Comparison of ENCODE assay signal across 10 cellular contexts in the genomic region with DNA sequence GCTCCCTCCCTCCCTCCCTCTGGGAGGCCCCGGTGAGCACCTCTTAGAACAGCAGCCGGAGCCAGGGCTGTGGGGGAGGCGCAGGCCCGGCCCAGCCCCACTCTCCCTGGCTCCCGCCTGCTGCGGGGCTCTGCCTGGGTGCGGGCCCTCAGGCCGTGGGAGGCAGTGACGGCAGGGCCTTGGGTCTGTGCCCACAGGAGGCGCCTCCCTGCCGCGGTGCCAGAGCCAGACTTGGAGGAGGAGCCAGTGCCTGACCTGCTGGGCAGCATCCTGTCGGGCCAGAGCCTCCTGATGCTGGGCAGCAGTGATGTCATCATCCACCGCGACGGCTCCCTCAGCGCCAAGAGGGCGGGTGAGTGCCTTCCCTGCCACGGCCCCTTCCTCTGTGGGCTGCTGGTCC. TPM values are rescaled to one million over a fixed set of nuclear protein-coding genes. Genes with fewer than 3 reads are reported as not detected.
A peak's percentile ranks its signal among the peaks of the same experiment; 100 is the strongest.
DNase-seq lines count a peak whose midpoint lies in the region; ATAC-seq and TF ChIP-seq lines count a peak whose summit lies in the region.
"Had no signal": no experiment of that assay in that cellular context is flagged by ENCODE, and none has a peak within 500 bp of the region (broad histone marks: within the 10 kb centered on the region; RNA-seq: fewer than 3 reads in every experiment).

No MANE protein-coding gene starts in this region.

- H3K4me1 ChIP-seq in PC-3 (ENCODE audit: insufficient read depth, low read length) (no peaks in the 10 kb centered on the region), rectal smooth muscle tissue (ENCODE audit: control insufficient read depth, insufficient read depth, low read length) (no peaks in the 10 kb centered on the region)

- CTCF ChIA-PET in PC-3 (lab: Charles Lee) = no interaction called here

- no peaks in the 10 kb centered on the region for H4K20me1 ChIP-seq in PC-3 (ENCODE audit: low read length)

- H3K27ac ChIP-seq in PC-3 (ENCODE audit: low read length) = no peak overlapping the region
- peak overlapping the region; percentile 55 for H3K27ac ChIP-seq in rectal smooth muscle tissue (ENCODE audit: low read depth, low read length)
- H3K27ac ChIP-seq: KMS-11 had no signal

- H3K9me2 ChIP-seq in PC-3 (replicated peaks; ENCODE audit: low read length) = no peaks in the 10 kb centered on the region

- H3K27me3 ChIP-seq in PC-3 (ENCODE audit: low read length) = no peaks in the 10 kb centered on the region
- no peaks in the 10 kb centered on the region for H3K27me3 ChIP-seq in rectal smooth muscle tissue (ENCODE audit: control insufficient read depth, insufficient read depth, low read length)

- H3K4me3 ChIP-seq in PC-3 (ENCODE audit: low read length) (no peak overlapping the region), fibroblast of mammary gland (ENCODE audit: control insufficient read depth, low read depth, low read length) (no peak overlapping the region), rectal smooth muscle tissue (ENCODE audit: low read length) (no peak overlapping the region)

- POLR2A ChIA-PET in PC-3 (lab: Charles Lee; ENCODE audit: unreplicated experiment) = no interaction called here

- no peak overlapping the region for H3K9ac ChIP-seq in PC-3 (ENCODE audit: low read length)
- H3K9ac ChIP-seq in rectal smooth muscle tissue (ENCODE audit: low read length) = no peak overlapping the region
- H3K9ac ChIP-seq: KMS-11 had no signal

- peaks cover 36% of the 10 kb centered on the region for H3K36me3 ChIP-seq in PC-3 (ENCODE audit: low read depth, low read length)
- peaks cover 58% of the 10 kb centered on the region for H3K36me3 ChIP-seq in rectal smooth muscle tissue (ENCODE audit: control insufficient read depth, insufficient read depth, low read length)

- ATAC-seq in PC-3 = peak; percentile 60

- intact Hi-C loops in PC-3 (cut with micrococcal nuclease) = no loop called here

- H3K79me2 ChIP-seq in PC-3 (ENCODE audit: low read length) = no peaks in the 10 kb centered on the region

- TF ChIP-seq CTCF in PC-3 (conservative IDR thresholded peaks at IDR 0.05; ENCODE audit: low read depth, low read length) (no peak), fibroblast of mammary gland (conservative IDR thresholded peaks at IDR 0.05; ENCODE audit: control insufficient read depth, insufficient read depth, low read depth, low read length) (no peak)

- no peaks in the 10 kb centered on the region for H3F3A ChIP-seq in PC-3 (ENCODE audit: low read length, unreplicated experiment)

- no TSS peak for BruUV-seq in PC-3 (replicated peaks; lab: Mats Ljungman, UMichigan)

- H3K9me3 ChIP-seq in PC-3 (ENCODE audit: low read length) = no peaks in the 10 kb centered on the region

- no peak overlapping the region for H2AFZ ChIP-seq in PC-3 (ENCODE audit: low read length)

- H3K4me2 ChIP-seq in PC-3 (ENCODE audit: low read length) = no peak overlapping the region
- H3K4me2 ChIP-seq: KMS-11 had no signal

- peak; percentile 23 for DNase-seq in PC-3
- DNase-seq in fibroblast of mammary gland (ENCODE audit: low read depth) = peak; percentile 76
- no peak for DNase-seq in NCI-H748 (lab: John Stamatoyannopoulos, UW; ENCODE audit: unreplicated experiment)
- no peak for DNase-seq in foreskin melanocyte
- no peak for DNase-seq in NCI-H446 (lab: John Stamatoyannopoulos, UW)
- DNase-seq: HCEC 1CT had no signal

RNA-seq across cellular contexts. Expression of a gene that starts 9.5 kb away (rescaled TPM):
- 80.8 and 95.7 TPM in 2 replicates for total RNA-seq in PC-3 (2014; rRNA removed)

RNA-seq across cellular contexts. Expression of a gene that starts 18.5 kb away (rescaled TPM):
- total RNA-seq in PC-3 (2014; rRNA removed) = not detected in 2 replicates
- total RNA-seq: dermis microvascular lymphatic vessel endothelial cell, OCI-LY7 had no signal

RNA-seq across cellular contexts. Expression of a gene that starts 20.7 kb away (rescaled TPM):
- total RNA-seq in PC-3 (2014; rRNA removed) = 2.2 TPM in 1 of 2 replicates, not detected in the other
- total RNA-seq: dermis microvascular lymphatic vessel endothelial cell, OCI-LY7 had no signal

RNA-seq across cellular contexts. Expression of a gene that starts 30.0 kb away (rescaled TPM):
- total RNA-seq in PC-3 (2014; rRNA removed) = 41.4 and 52.4 TPM in 2 replicates

RNA-seq across cellular contexts. Expression of a gene that starts 30.8 kb away (rescaled TPM):
- 0.11 TPM in 1 of 2 replicates, not detected in the other for total RNA-seq in PC-3 (2014; rRNA removed)

Comparison
In these comparisons a context has a peak if more than half of its experiments do, and no peak if none do; other contexts are left out.
1. DNase-seq: peak in PC-3 (single experiment) and fibroblast of mammary gland (single experiment); none in NCI-H748 (single experiment), foreskin melanocyte (single experiment) and NCI-H446 (0 of 2).